In genomic region chr13:93435651-93436050, GRCh38 we compare ENCODE assay signal across 30 cellular contexts.
"Had no signal": no experiment of that assay in that cellular context is flagged by ENCODE, and none has a peak within 500 bp of the region (broad histone marks: within the 10 kb centered on the region; RNA-seq: fewer than 3 reads in every experiment).

No MANE protein-coding gene starts in this region.

- H3K4me2 ChIP-seq: hepatocyte had no signal

- FAIRE-seq: colon had no signal

- H3K9me3 Mint-ChIP-seq: activated CD4-positive, alpha-beta memory T cell treated with anti-CD3 and anti-CD28 coated beads, Interleukin-2, amount 10 ng/mL, durations not matched to agents 7 days and 5 days; activated T-cell treated with anti-CD3 and anti-CD28 coated beads, Interleukin-2, amount 50 U/mL, for 24 hours had no signal

- ATAC-seq: activated CD4-positive, alpha-beta T cell treated with anti-CD3 and anti-CD28 coated beads for 36 hours; activated T-cell treated with anti-CD3 and anti-CD28 coated beads, Interleukin-2, amount 50 U/mL, for 72 hours; body of pancreas; effector memory CD8-positive, alpha-beta T cell; foreskin keratinocyte; gastrocnemius medialis; heart right ventricle had no signal

- H3K27ac ChIP-seq: body of pancreas, esophagus muscularis mucosa, foreskin keratinocyte, gastrocnemius medialis, heart right ventricle, hepatocyte had no signal

- H3K36me3 ChIP-seq: esophagus muscularis mucosa, gastrocnemius medialis, heart right ventricle had no signal

- H3K4me1 ChIP-seq: body of pancreas, esophagus muscularis mucosa, foreskin keratinocyte, gastrocnemius medialis, heart right ventricle had no signal

- H3K4me1 Mint-ChIP-seq: activated CD4-positive, alpha-beta memory T cell treated with anti-CD3 and anti-CD28 coated beads, Interleukin-2, amount 10 ng/mL, durations not matched to agents 7 days and 5 days; activated CD4-positive, alpha-beta T cell treated with anti-CD3 and anti-CD28 coated beads for 36 hours; activated CD4-positive, alpha-beta T cell treated with anti-CD3 and anti-CD28 coated beads, Interleukin-2, amount 10 ng/mL, durations not matched to agents 24 days and 14 days had no signal

- H3K4me3 ChIP-seq: body of pancreas, esophagus muscularis mucosa, gastrocnemius medialis, heart right ventricle, hepatocyte had no signal

- H3K4me3 Mint-ChIP-seq: activated CD4-positive, alpha-beta memory T cell treated with anti-CD3 and anti-CD28 coated beads, Interleukin-2, amount 10 ng/mL, durations not matched to agents 7 days and 5 days; activated CD4-positive, alpha-beta T cell treated with anti-CD3 and anti-CD28 coated beads for 36 hours; activated CD4-positive, alpha-beta T cell treated with anti-CD3 and anti-CD28 coated beads, Interleukin-2, amount 10 ng/mL, durations not matched to agents 24 days and 14 days; activated naive CD8-positive, alpha-beta T cell; activated T-cell treated with anti-CD3 and anti-CD28 coated beads, Interleukin-2, amount 50 U/mL, for 24 hours; activated T-cell treated with anti-CD3 and anti-CD28 coated beads, Interleukin-2, amount 50 U/mL, for 72 hours; effector memory CD8-positive, alpha-beta T cell had no signal

- H2AFZ ChIP-seq: hepatocyte had no signal

- H3K27me3 Mint-ChIP-seq: activated CD4-positive, alpha-beta memory T cell treated with anti-CD3 and anti-CD28 coated beads, Interleukin-2, amount 10 ng/mL, durations not matched to agents 7 days and 5 days; activated CD4-positive, alpha-beta T cell treated with anti-CD3 and anti-CD28 coated beads for 36 hours; activated CD4-positive, alpha-beta T cell treated with anti-CD3 and anti-CD28 coated beads, Interleukin-2, amount 10 ng/mL, durations not matched to agents 24 days and 14 days; activated naive CD8-positive, alpha-beta T cell; activated T-cell treated with anti-CD3 and anti-CD28 coated beads, Interleukin-2, amount 50 U/mL, for 24 hours; effector memory CD8-positive, alpha-beta T cell had no signal

- DNase-seq: activated CD4-positive, alpha-beta memory T cell treated with anti-CD3 and anti-CD28 coated beads, Interleukin-2, amount 10 ng/mL, durations not matched to agents 7 days and 5 days; activated CD4-positive, alpha-beta T cell treated with anti-CD3 and anti-CD28 coated beads for 36 hours; activated CD4-positive, alpha-beta T cell treated with anti-CD3 and anti-CD28 coated beads, Interleukin-2, amount 10 ng/mL, durations not matched to agents 24 days and 14 days; activated CD4-positive, alpha-beta T cell treated with anti-CD3 and anti-CD28 coated beads, Interleukin-2, amount 50 U/mL, for 4 hours; activated CD4-positive, CD25-positive, alpha-beta regulatory T cell; activated CD4-positive, CD25-positive, alpha-beta regulatory T cell treated with anti-CD3 and anti-CD28 coated beads, Interleukin-2, amount 50 U/mL, for 72 hours; activated CD8-positive, alpha-beta memory T cell treated with anti-CD3 and anti-CD28 coated beads, Interleukin-2, amount 50 U/mL, for 48 hours; activated gamma-delta T cell; activated naive CD4-positive, alpha-beta T cell treated with anti-CD3 and anti-CD28 coated beads, Interleukin-2, amount 50 U/mL, for 16 hours; activated naive CD4-positive, alpha-beta T cell treated with Interleukin-2 at 50 U/mL for 16 hours; activated T-cell treated with anti-CD3 and anti-CD28 coated beads for 4 hours; activated T-cell treated with anti-CD3 and anti-CD28 coated beads, Interleukin-2, amount 50 U/mL, for 24 hours; activated T-cell treated with anti-CD3 and anti-CD28 coated beads, Interleukin-2, amount 50 U/mL, for 72 hours; amniotic stem cell; anterior cingulate cortex; body of pancreas; caudate nucleus; cortex of kidney; dermis blood vessel endothelial cell; effector CD4-positive, alpha-beta T cell; effector memory CD8-positive, alpha-beta T cell; erythroblast; gastrocnemius medialis; heart right ventricle; T-helper 2 cell had no signal

- H3K9me3 ChIP-seq: body of pancreas, esophagus muscularis mucosa, gastrocnemius medialis had no signal

- H3K36me3 Mint-ChIP-seq: activated naive CD8-positive, alpha-beta T cell had no signal

- H3K27ac Mint-ChIP-seq: activated CD4-positive, alpha-beta memory T cell treated with anti-CD3 and anti-CD28 coated beads, Interleukin-2, amount 10 ng/mL, durations not matched to agents 7 days and 5 days; activated CD4-positive, alpha-beta T cell treated with anti-CD3 and anti-CD28 coated beads for 36 hours; activated CD4-positive, alpha-beta T cell treated with anti-CD3 and anti-CD28 coated beads, Interleukin-2, amount 10 ng/mL, durations not matched to agents 24 days and 14 days; activated naive CD8-positive, alpha-beta T cell; activated T-cell treated with anti-CD3 and anti-CD28 coated beads, Interleukin-2, amount 50 U/mL, for 24 hours; activated T-cell treated with anti-CD3 and anti-CD28 coated beads, Interleukin-2, amount 50 U/mL, for 72 hours; effector memory CD8-positive, alpha-beta T cell had no signal

- H3K27me3 ChIP-seq: body of pancreas, esophagus muscularis mucosa, foreskin keratinocyte, gastrocnemius medialis, heart right ventricle, hepatocyte had no signal
